8 cellular contexts compared by ENCODE assay signal in the genomic region with DNA sequence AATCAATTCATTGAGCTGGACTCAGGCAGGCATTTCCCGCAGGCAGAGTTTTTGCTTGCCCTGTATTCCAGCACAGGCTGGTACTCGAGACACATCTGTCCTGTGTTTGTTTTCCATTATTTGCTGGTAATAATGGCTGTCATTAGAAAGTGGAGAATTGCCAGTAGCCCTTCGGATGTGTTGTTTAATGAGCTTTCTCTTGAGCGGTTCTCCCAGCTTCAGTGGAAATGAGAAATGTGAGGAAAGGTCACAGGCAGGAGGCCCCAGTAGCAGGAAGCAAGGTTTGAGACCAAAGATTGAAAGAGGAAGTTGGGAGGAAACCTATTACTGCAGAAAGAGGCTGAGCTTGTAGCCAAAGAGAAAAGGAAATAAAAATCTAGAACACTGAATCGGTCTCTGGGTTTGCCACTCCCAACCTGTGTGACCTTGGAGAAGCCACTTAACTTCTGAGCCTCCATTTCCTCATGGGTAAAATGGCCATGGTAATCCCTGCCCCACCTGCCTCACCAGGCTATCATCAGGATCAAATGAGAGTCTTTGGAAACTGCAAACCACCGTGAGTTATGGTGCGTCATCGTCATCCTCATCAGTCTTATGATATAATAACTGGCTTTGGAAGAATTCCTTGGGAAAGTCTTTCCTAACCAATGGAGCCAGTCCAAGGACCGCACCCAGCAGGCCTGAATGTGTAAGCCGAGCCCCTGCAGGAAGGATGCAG.
A peak's percentile ranks its signal among the peaks of the same experiment; 100 is the strongest.
DNase-seq lines count a peak whose midpoint lies in the region; ATAC-seq and TF ChIP-seq lines count a peak whose summit lies in the region.

No MANE protein-coding gene starts in this region.

- peaks cover 75% of the 10 kb centered on the region for H3K36me3 Mint-ChIP-seq in activated CD4-positive, alpha-beta T cell treated with anti-CD3 and anti-CD28 coated beads for 36 hours (ENCODE audit: low read depth)
- H3K36me3 Mint-ChIP-seq in Calu3 (ENCODE audit: insufficient read depth, unreplicated experiment), result peaks cover 39% of the 10 kb centered on the region

- WGBS in body of pancreas, 2 donors, result 58 to 73% methylated on average over 10 of the region's 10 CpGs
- WGBS in lung, 2 donors, result 41 to 42% methylated on average over 10 of the region's 10 CpGs

- H3K9me3 ChIP-seq in body of pancreas (no peaks in the 10 kb centered on the region), lung (ENCODE audit: control insufficient read depth in 2 of 2, insufficient read depth in 1 of 2, low read length in 1 of 2) (no peaks in the 10 kb centered on the region)

- H3K27ac Mint-ChIP-seq in activated CD4-positive, alpha-beta T cell treated with anti-CD3 and anti-CD28 coated beads for 36 hours, result peak overlapping the region; percentile 56
- H3K27ac Mint-ChIP-seq in Calu3 (ENCODE audit: unreplicated experiment), result no peak overlapping the region

- no TSS peak for BruUV-seq in Calu3 (replicated peaks; lab: Mats Ljungman, UMichigan)

- TF ChIP-seq CTCF in body of pancreas (IDR thresholded peaks at IDR 0.05) (no peak), lung (IDR thresholded peaks at IDR 0.05; ENCODE audit: control extremely low read depth, extremely low read depth) (no peak), Calu3 (IDR thresholded peaks at IDR 0.05; ENCODE audit: unreplicated experiment) (no peak)

- DNase-seq in activated CD4-positive, alpha-beta T cell treated with anti-CD3 and anti-CD28 coated beads for 36 hours, result no peak
- no peak for DNase-seq in activated CD4-positive, alpha-beta T cell treated with anti-CD3 and anti-CD28 coated beads, Interleukin-2, amount 50 U/mL, for 48 hours
- DNase-seq in NCI-H748 (lab: John Stamatoyannopoulos, UW; ENCODE audit: unreplicated experiment) (peak; percentile 85), body of pancreas (peak in 2 of 4 donors; percentile 21 to 30), lung (ENCODE audit: low spot score) (no peak), Calu3 (no peak), NCI-H526 (lab: John Stamatoyannopoulos, UW) (no peak)

- POLR2A ChIA-PET in activated CD4-positive, alpha-beta T cell treated with anti-CD3 and anti-CD28 coated beads for 36 hours (lab: Charles Lee), result no interaction called here

- TF ChIP-seq POLR2A in body of pancreas (IDR thresholded peaks at IDR 0.05), result no peak

- peaks cover 2% of the 10 kb centered on the region for H3K9me3 Mint-ChIP-seq in activated CD4-positive, alpha-beta T cell treated with anti-CD3 and anti-CD28 coated beads for 36 hours (ENCODE audit: low read depth)
- no peaks in the 10 kb centered on the region for H3K9me3 Mint-ChIP-seq in Calu3 (ENCODE audit: low read depth, unreplicated experiment)

- H3K4me3 Mint-ChIP-seq in activated CD4-positive, alpha-beta T cell treated with anti-CD3 and anti-CD28 coated beads for 36 hours, result no peak overlapping the region
- no peak overlapping the region for H3K4me3 Mint-ChIP-seq in Calu3 (ENCODE audit: low read depth, unreplicated experiment)

- peaks cover 81% of the 10 kb centered on the region for H3K4me1 Mint-ChIP-seq in activated CD4-positive, alpha-beta T cell treated with anti-CD3 and anti-CD28 coated beads for 36 hours
- H3K4me1 Mint-ChIP-seq in Calu3 (ENCODE audit: low read depth, unreplicated experiment), result no peaks in the 10 kb centered on the region

- H3K4me3 ChIP-seq in body of pancreas, result no peak overlapping the region
- H3K4me3 ChIP-seq in lung, result no peak overlapping the region

- H3K27ac ChIP-seq in body of pancreas, result peak overlapping the region in 2 of 4 donors; percentile 21 to 59
- H3K27ac ChIP-seq in lung (ENCODE audit: low read depth in 1 of 2, low read length in 1 of 2), result peak overlapping the region in 1 of 2 donors; percentile 69

- H3K4me1 ChIP-seq in body of pancreas (peaks cover 13% of the 10 kb centered on the region), lung (ENCODE audit: control insufficient read depth in 2 of 2, insufficient read depth in 2 of 2, low read length in 2 of 2) (peaks cover 25 to 28% of the 10 kb centered on the region in 2 donors)

- no peaks in the 10 kb centered on the region for H3K27me3 ChIP-seq in body of pancreas
- no peaks in the 10 kb centered on the region for H3K27me3 ChIP-seq in lung (ENCODE audit: control insufficient read depth, insufficient read depth)

- no peak for ATAC-seq in activated CD4-positive, alpha-beta T cell treated with anti-CD3 and anti-CD28 coated beads for 36 hours
- peak; percentile 34 for ATAC-seq in body of pancreas
- ATAC-seq in lung (ENCODE audit: insufficient read depth, low FRiP score), result peak; percentile 31
- ATAC-seq in GM21717 (IDR thresholded peaks at IDR 0.05; ENCODE audit: unreplicated experiment), result no peak

- CTCF ChIA-PET in activated CD4-positive, alpha-beta T cell treated with anti-CD3 and anti-CD28 coated beads for 36 hours (lab: Charles Lee), result interaction anchor here (0.6 to 2.6 kb wide), 6 partner anchors 9 to 110 kb away, joined by 3 to 8 read pairs (median 4); no protein-coding TSS in a partner anchor
- CTCF ChIA-PET in Calu3 (lab: Charles Lee), result interaction anchor here (0.7 kb wide), 1 partner anchor 102 kb away, joined by 3 read pairs; the partner anchor contains the start of gene TSPAN15

- intact Hi-C loops in activated CD4-positive, alpha-beta T cell treated with anti-CD3 and anti-CD28 coated beads for 36 hours (cut with DNase I, micrococcal nuclease), result no loop called here
- intact Hi-C loops in body of pancreas (cut with DNase I), result no loop called here
- intact Hi-C loops in Calu3 (cut with micrococcal nuclease; ENCODE audit: unreplicated experiment), result no loop called here

- H3K27me3 Mint-ChIP-seq in activated CD4-positive, alpha-beta T cell treated with anti-CD3 and anti-CD28 coated beads for 36 hours, result no peaks in the 10 kb centered on the region
- no peaks in the 10 kb centered on the region for H3K27me3 Mint-ChIP-seq in Calu3 (ENCODE audit: unreplicated experiment)

- H3K36me3 ChIP-seq in body of pancreas (replicated peaks in 1 of 2; ENCODE audit: insufficient read depth in 1 of 2, low read depth in 2 of 2) (no peaks in the 10 kb centered on the region), lung (ENCODE audit: control insufficient read depth in 2 of 2, insufficient read depth in 2 of 2, low read length in 2 of 2) (peaks cover 3 to 17% of the 10 kb centered on the region in 2 donors)

Comparison
In these comparisons a context has a peak if more than half of its experiments do, and no peak if none do; other contexts are left out.
1. ATAC-seq: peak in body of pancreas (single experiment) and lung (single experiment); none in activated CD4-positive, alpha-beta T cell treated with anti-CD3 and anti-CD28 coated beads for 36 hours (single experiment) and GM21717 (single experiment).